In the genomic region with DNA sequence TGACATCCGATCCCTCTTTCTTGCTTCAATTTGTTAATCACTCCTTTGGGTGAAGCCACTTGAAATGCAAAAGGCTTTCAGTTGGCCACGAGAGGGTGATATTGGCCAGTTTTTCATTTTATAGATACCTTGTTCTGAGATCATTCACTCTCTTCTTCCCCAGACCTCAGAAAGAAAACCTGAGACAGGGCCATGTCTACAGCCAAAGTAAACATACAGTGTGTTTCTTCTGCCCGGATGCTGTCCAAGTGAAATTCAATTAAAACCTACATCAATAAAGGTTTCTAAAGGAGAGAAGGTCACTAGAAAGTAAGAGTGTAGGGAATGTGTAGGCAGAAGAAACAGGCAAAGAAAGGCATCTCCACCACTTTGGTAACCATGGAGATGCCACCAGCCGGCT, we compare ENCODE assay signal across 8 cellular contexts. TPM values are rescaled to one million over a fixed set of nuclear protein-coding genes. Genes with fewer than 3 reads are reported as not detected.
A peak's percentile ranks its signal among the peaks of the same experiment; 100 is the strongest.
DNase-seq lines count a peak whose midpoint lies in the region; ATAC-seq and TF ChIP-seq lines count a peak whose summit lies in the region.

No MANE protein-coding gene starts in this region.

- no peaks in the 10 kb centered on the region for H3K4me1 ChIP-seq in thoracic aorta (ENCODE audit: control insufficient read depth in 1 of 2, low read depth in 2 of 2)

- no peaks in the 10 kb centered on the region for H3K9me3 ChIP-seq in thoracic aorta

- H3K36me3 ChIP-seq in thoracic aorta, result no peaks in the 10 kb centered on the region

- no peak overlapping the region for H3K27ac ChIP-seq in thoracic aorta

- H3K4me3 ChIP-seq in thoracic aorta, result no peak overlapping the region

- H3K27ac Mint-ChIP-seq in activated naive CD4-positive, alpha-beta T cell treated with anti-CD3 and anti-CD28 coated beads, Interleukin-2, amount 10 ng/mL, durations not matched to agents 7 days and 5 days, result no peak overlapping the region
- H3K27ac Mint-ChIP-seq in stimulated activated naive CD8-positive, alpha-beta T cell treated with anti-CD3 and anti-CD28 coated beads, Interleukin-15, amount 100 ng/mL, for 72 hours, result no peak overlapping the region

- peak; percentile 44 for DNase-seq in AG08395 (ENCODE audit: low spot score)
- no peak for DNase-seq in GM20000 (ENCODE audit: low spot score)
- DNase-seq in RPMI8226, result peak; percentile 32
- peak; percentile 21 for DNase-seq in fibroblast of the conjunctiva (ENCODE audit: low read depth)
- DNase-seq in thoracic aorta (ENCODE audit: low spot score), result no peak
- no peak for DNase-seq in activated naive CD4-positive, alpha-beta T cell treated with anti-CD3 and anti-CD28 coated beads, Interleukin-2, amount 10 ng/mL, durations not matched to agents 7 days and 5 days
- DNase-seq in stimulated activated naive CD8-positive, alpha-beta T cell treated with anti-CD3 and anti-CD28 coated beads, Interleukin-15, amount 100 ng/mL, for 72 hours, result no peak

- peak; percentile 10 for TF ChIP-seq CTCF in GM20000 (IDR thresholded peaks at IDR 0.05; ENCODE audit: extremely low read depth, missing control alignments)
- peak; percentile 36 for TF ChIP-seq CTCF in thoracic aorta (IDR thresholded peaks at IDR 0.05)

- no peaks in the 10 kb centered on the region for H3K36me3 Mint-ChIP-seq in activated naive CD4-positive, alpha-beta T cell treated with anti-CD3 and anti-CD28 coated beads, Interleukin-2, amount 10 ng/mL, durations not matched to agents 7 days and 5 days

- peaks cover 20% of the 10 kb centered on the region for H3K27me3 Mint-ChIP-seq in activated naive CD4-positive, alpha-beta T cell treated with anti-CD3 and anti-CD28 coated beads, Interleukin-2, amount 10 ng/mL, durations not matched to agents 7 days and 5 days
- peaks cover 17% of the 10 kb centered on the region for H3K27me3 Mint-ChIP-seq in stimulated activated naive CD8-positive, alpha-beta T cell treated with anti-CD3 and anti-CD28 coated beads, Interleukin-15, amount 100 ng/mL, for 72 hours

- no peaks in the 10 kb centered on the region for H3K4me1 Mint-ChIP-seq in activated naive CD4-positive, alpha-beta T cell treated with anti-CD3 and anti-CD28 coated beads, Interleukin-2, amount 10 ng/mL, durations not matched to agents 7 days and 5 days
- H3K4me1 Mint-ChIP-seq in stimulated activated naive CD8-positive, alpha-beta T cell treated with anti-CD3 and anti-CD28 coated beads, Interleukin-15, amount 100 ng/mL, for 72 hours, result no peaks in the 10 kb centered on the region

- H3K9me3 Mint-ChIP-seq in activated naive CD4-positive, alpha-beta T cell treated with anti-CD3 and anti-CD28 coated beads, Interleukin-2, amount 10 ng/mL, durations not matched to agents 7 days and 5 days, result no peaks in the 10 kb centered on the region
- H3K9me3 Mint-ChIP-seq in stimulated activated naive CD8-positive, alpha-beta T cell treated with anti-CD3 and anti-CD28 coated beads, Interleukin-15, amount 100 ng/mL, for 72 hours, result no peaks in the 10 kb centered on the region

- CTCF ChIA-PET in activated naive CD4-positive, alpha-beta T cell treated with anti-CD3 and anti-CD28 coated beads, Interleukin-2, amount 10 ng/mL, durations not matched to agents 7 days and 5 days (lab: Charles Lee), result interaction anchor here (0.9 kb wide), 1 partner anchor 467 kb away, joined by 4 read pairs; no protein-coding TSS in a partner anchor

- no peak overlapping the region for H3K4me3 Mint-ChIP-seq in activated naive CD4-positive, alpha-beta T cell treated with anti-CD3 and anti-CD28 coated beads, Interleukin-2, amount 10 ng/mL, durations not matched to agents 7 days and 5 days
- H3K4me3 Mint-ChIP-seq in stimulated activated naive CD8-positive, alpha-beta T cell treated with anti-CD3 and anti-CD28 coated beads, Interleukin-15, amount 100 ng/mL, for 72 hours, result no peak overlapping the region

- H3K27me3 ChIP-seq in thoracic aorta (replicated peaks; ENCODE audit: insufficient read depth), result no peaks in the 10 kb centered on the region

- ATAC-seq in thoracic aorta (ENCODE audit: insufficient number of reproducible peaks, low FRiP score, low read depth), result no peak
- no peak for ATAC-seq in HG03175 (IDR thresholded peaks at IDR 0.05; ENCODE audit: unreplicated experiment)
- ATAC-seq in stimulated activated naive CD8-positive, alpha-beta T cell treated with anti-CD3 and anti-CD28 coated beads, Interleukin-15, amount 100 ng/mL, for 72 hours, result no peak

RNA-seq across cellular contexts. Expression of a gene that starts 39.5 kb away (rescaled TPM):
- total RNA-seq in thoracic aorta, result 10 to 100 TPM; 26.9 to 27.5 TPM

Comparison
In these comparisons a context has a peak if more than half of its experiments do, and no peak if none do; other contexts are left out.
1. DNase-seq: peak in AG08395 (single experiment), RPMI8226 (single experiment) and fibroblast of the conjunctiva (single experiment); none in GM20000 (single experiment), thoracic aorta (single experiment), activated naive CD4-positive, alpha-beta T cell treated with anti-CD3 and anti-CD28 coated beads, Interleukin-2, amount 10 ng/mL, durations not matched to agents 7 days and 5 days (single experiment) and stimulated activated naive CD8-positive, alpha-beta T cell treated with anti-CD3 and anti-CD28 coated beads, Interleukin-15, amount 100 ng/mL, for 72 hours (0 of 2).